In the genomic region with DNA sequence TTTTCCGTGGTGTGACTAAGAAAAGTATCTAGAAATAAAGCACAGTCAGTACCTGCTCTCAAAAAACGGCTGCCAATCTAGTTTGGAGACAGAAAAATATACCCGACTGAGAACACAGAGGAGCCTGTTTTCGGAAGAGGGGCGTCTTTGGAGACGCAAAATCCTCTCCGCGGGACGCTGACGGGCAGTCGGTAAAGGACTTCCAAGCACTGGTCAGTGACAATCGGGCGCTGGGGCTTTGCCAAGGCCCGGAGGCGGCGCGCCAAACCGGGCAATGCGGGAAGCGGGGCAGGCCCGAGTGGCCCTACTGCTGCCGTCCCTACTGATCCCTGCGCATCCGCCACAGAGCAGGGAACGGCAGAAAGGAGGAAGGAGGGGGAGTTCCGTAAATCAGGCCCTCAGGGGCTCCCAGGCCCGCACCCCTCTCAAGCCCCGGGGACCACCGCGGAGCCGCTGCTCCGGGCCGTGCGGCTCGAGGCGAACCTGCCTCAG, we compare ENCODE assay signal across 8 cellular contexts. TPM values are rescaled to one million over a fixed set of nuclear protein-coding genes. Genes with fewer than 3 reads are reported as not detected.
DNase-seq lines count a peak whose midpoint lies in the region; ATAC-seq, FAIRE-seq and TF ChIP-seq lines count a peak whose summit lies in the region.

No MANE protein-coding gene starts in this region.

- H3K27me3 Mint-ChIP-seq in T-cell (no peaks in the 10 kb centered on the region), endothelial cell (ENCODE audit: unreplicated experiment) (peaks cover 14% of the 10 kb centered on the region), type B pancreatic cell (no peaks in the 10 kb centered on the region)

- peak overlapping the region; percentile 96 for H3K27ac ChIP-seq in mesodermal cell (ENCODE audit: low read depth, low read length, severe bottlenecking)

- CTCF ChIA-PET in T-cell (lab: Charles Lee), result interaction anchor here in 1 of 2 donors (0.7 to 0.8 kb wide), 2 partner anchors 60 kb away, joined by 3 read pairs; a partner anchor contains a TSS

- ATAC-seq in HG03432 (IDR thresholded peaks at IDR 0.05; ENCODE audit: unreplicated experiment), result peak; percentile 18
- ATAC-seq in T-cell (replicated peaks in 1 of 4), result peak in 3 of 4 experiments; percentile 3 to 15 (median 7)
- ATAC-seq in GM18868 (IDR thresholded peaks at IDR 0.05; ENCODE audit: unreplicated experiment), result no peak

- H3K36me3 ChIP-seq in mesodermal cell (ENCODE audit: control insufficient read depth, insufficient read depth, low read length), result peaks cover 24% of the 10 kb centered on the region

- H3K4me1 Mint-ChIP-seq in T-cell, result peaks cover 14 to 26% (median 17%) of the 10 kb centered on the region in 3 donors
- peaks cover 21% of the 10 kb centered on the region for H3K4me1 Mint-ChIP-seq in endothelial cell (ENCODE audit: unreplicated experiment)
- H3K4me1 Mint-ChIP-seq in type B pancreatic cell (ENCODE audit: unreplicated experiment), result peaks cover 31% of the 10 kb centered on the region

- H3K9me3 ChIP-seq in mesodermal cell (ENCODE audit: control insufficient read depth, low read length), result no peaks in the 10 kb centered on the region

- peak; percentile 62 for DNase-seq in AG08395 (ENCODE audit: low spot score)
- DNase-seq in GM12892 (ENCODE audit: insufficient read length), result no peak
- DNase-seq in T-cell, result peak in 4 of 34 experiments; percentile 5 to 23 (median 11)
- DNase-seq in endothelial cell (ENCODE audit: low spot score), result peak; percentile 61
- peak; percentile 71 for DNase-seq in type B pancreatic cell (ENCODE audit: extremely low spot score, unreplicated experiment)

- H3K27ac Mint-ChIP-seq in T-cell, result peak overlapping the region; percentile 81 to 91
- peak overlapping the region; percentile 96 for H3K27ac Mint-ChIP-seq in endothelial cell (ENCODE audit: unreplicated experiment)
- peak overlapping the region; percentile 90 for H3K27ac Mint-ChIP-seq in type B pancreatic cell

- peak; percentile 46 for FAIRE-seq in GM12892 (lab: Jason Lieb, UNC)

- H3K4me3 Mint-ChIP-seq in T-cell (peak overlapping the region; percentile 80 to 85 (median 85)), endothelial cell (ENCODE audit: unreplicated experiment) (peak overlapping the region; percentile 88), type B pancreatic cell (peak overlapping the region; percentile 91)

- H3K4me1 ChIP-seq in mesodermal cell (ENCODE audit: control insufficient read depth, insufficient read depth, low read length, poor library complexity, severe bottlenecking), result peaks cover 8% of the 10 kb centered on the region

- 0 to 1% methylated on average over 28 to 34 of the region's 36 CpGs for WGBS in mesodermal cell (ENCODE audit: insufficient coverage in 2 of 2), 2 experiments

- H3K36me3 Mint-ChIP-seq in T-cell (peaks cover 9% of the 10 kb centered on the region), endothelial cell (ENCODE audit: low read depth, unreplicated experiment) (peaks cover 19% of the 10 kb centered on the region), type B pancreatic cell (peaks cover 25% of the 10 kb centered on the region)

- TF ChIP-seq POLR2A in GM12892 (IDR thresholded peaks at IDR 0.05; ENCODE audit: low read depth, low read length), result no peak

- TF ChIP-seq CTCF in endothelial cell (IDR thresholded peaks at IDR 0.05; ENCODE audit: unreplicated experiment) (no peak), type B pancreatic cell (conservative IDR thresholded peaks at IDR 0.05) (no peak)

- POLR2A ChIA-PET in T-cell (lab: Charles Lee), result no interaction called here

- peak overlapping the region; percentile 76 for H3K4me3 ChIP-seq in mesodermal cell (ENCODE audit: extremely low read depth, insufficient read depth, low read length, poor library complexity, severe bottlenecking)

- H3K9me3 Mint-ChIP-seq in T-cell, result no peaks in the 10 kb centered on the region
- no peaks in the 10 kb centered on the region for H3K9me3 Mint-ChIP-seq in endothelial cell (ENCODE audit: unreplicated experiment)
- H3K9me3 Mint-ChIP-seq in type B pancreatic cell, result no peaks in the 10 kb centered on the region

RNA-seq across cellular contexts. Expression of a gene that starts 0.6 kb away (rescaled TPM):
- 8.8 TPM for polyA plus RNA-seq in GM12892 (2012; ENCODE audit: missing spikeins)
- 10 to 100 TPM; 11.1 to 17.4 (median 15.5) TPM for total RNA-seq in T-cell
- total RNA-seq in endothelial cell (ENCODE audit: unreplicated experiment), result 111 TPM
- polyA plus RNA-seq in mesodermal cell (2013, experiment 1 of 2), result 49.9 TPM
- polyA plus RNA-seq in mesodermal cell (2013, experiment 2 of 2), result 49.6 TPM
- 25.5 and 75.2 TPM in 2 replicates for total RNA-seq in type B pancreatic cell (ENCODE audit: low replicate concordance)

RNA-seq across cellular contexts. Expression of a gene that starts 59.6 kb away (rescaled TPM):
- 10.9 TPM for polyA plus RNA-seq in GM12892 (2012; ENCODE audit: missing spikeins)
- 10 to 100 TPM; 32.6 to 38.2 (median 35.9) TPM for total RNA-seq in T-cell
- total RNA-seq in endothelial cell (ENCODE audit: unreplicated experiment), result 22.2 TPM
- 17.5 TPM for polyA plus RNA-seq in mesodermal cell (2013, experiment 1 of 2)
- 16.0 TPM for polyA plus RNA-seq in mesodermal cell (2013, experiment 2 of 2)
- total RNA-seq in type B pancreatic cell (ENCODE audit: low replicate concordance), result 22.4 and 32.5 TPM in 2 replicates
